ENCODE assay signal across 1 cellular context in the genomic region with DNA sequence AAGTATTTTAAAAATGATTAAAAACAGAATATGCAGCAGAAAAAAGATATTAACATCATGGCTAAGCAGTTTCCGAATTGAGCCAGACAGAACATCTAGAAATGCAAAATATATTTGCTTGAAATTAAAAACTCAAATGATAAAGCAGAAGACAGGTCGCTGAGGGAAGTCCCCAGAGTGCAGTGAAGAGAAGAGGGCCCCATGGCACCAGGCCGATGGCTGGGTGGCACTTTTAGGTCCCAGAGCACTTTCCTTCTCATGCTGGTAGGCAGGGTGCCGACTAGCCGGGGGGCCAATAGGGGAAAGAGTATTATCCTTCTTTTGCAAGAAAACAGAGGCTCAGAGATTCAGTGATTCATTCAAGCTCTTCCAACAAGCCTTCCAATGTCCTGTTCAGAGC.
TF ChIP-seq lines count a peak whose summit lies in the region.

No MANE protein-coding gene starts in this region.

TF ChIP-seq in HEK293T, 16 proteins besides CTCF, POLR2A, EP300 and RAD21 (continued from another document):
- TF ChIP-seq LEF1 (IDR thresholded peaks at IDR 0.05; ENCODE audit: borderline replicate concordance) (no peak), SP1 (IDR thresholded peaks at IDR 0.05) (no peak), FOXM1 (IDR thresholded peaks at IDR 0.05; ENCODE audit: borderline replicate concordance) (no peak), FOXK2 (IDR thresholded peaks at IDR 0.05) (no peak), ARNT (IDR thresholded peaks at IDR 0.05) (no peak)
- TF ChIP-seq, protein P1, sequence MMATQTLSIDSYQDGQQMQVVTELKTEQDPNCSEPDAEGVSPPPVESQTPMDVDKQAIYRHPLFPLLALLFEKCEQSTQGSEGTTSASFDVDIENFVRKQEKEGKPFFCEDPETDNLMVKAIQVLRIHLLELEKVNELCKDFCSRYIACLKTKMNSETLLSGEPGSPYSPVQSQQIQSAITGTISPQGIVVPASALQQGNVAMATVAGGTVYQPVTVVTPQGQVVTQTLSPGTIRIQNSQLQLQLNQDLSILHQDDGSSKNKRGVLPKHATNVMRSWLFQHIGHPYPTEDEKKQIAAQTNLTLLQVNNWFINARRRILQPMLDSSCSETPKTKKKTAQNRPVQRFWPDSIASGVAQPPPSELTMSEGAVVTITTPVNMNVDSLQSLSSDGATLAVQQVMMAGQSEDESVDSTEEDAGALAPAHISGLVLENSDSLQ (IDR thresholded peaks at IDR 0.05): no peak
